1 cellular context compared by ENCODE assay signal in the genomic region with DNA sequence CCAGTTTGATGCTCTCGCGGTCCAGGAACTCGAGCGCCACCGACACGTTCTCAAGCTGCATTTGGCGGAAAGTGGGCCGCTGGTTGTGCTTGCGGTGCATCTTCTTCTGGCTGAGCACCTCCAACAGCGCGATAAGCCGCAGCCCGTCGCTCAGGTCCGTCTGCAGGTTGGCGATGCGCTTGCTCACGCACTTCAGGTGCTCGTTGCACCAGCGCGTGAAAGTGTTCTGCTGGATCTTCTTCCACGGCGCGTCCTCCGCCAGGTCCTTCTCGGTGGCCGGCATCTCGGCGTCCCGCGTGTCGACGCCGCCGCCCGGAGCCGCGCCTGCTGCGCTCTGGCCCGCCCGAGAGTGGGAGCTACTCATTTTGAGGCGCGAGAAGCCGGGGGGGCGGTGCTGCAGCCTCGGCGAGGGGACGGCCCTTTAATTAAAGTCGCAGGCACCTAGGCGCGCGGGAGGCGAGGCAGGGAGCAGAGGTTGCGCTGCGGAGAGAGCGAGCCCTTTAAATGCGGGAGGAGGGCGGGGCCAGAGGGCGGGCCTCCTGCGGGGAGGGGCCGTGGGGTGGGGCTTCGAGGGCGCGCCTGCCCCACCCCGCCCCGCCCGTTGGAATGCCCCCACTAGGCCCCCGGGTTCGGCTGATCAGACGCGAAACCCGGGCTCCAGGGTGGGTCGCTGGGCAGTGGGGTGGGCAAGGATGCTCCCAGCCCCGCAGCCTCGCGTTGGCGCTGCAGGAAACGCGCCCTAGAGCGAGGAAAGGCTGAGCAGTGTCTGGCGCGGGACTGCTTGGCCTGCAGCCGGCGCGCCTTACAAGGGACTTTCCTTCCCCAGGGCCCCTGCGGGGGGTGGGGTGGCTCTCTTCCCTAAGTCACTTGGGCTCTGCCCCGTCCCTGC.
TF ChIP-seq lines count a peak whose summit lies in the region.

No MANE protein-coding gene starts in this region.

TF ChIP-seq in H1, 55 proteins besides CTCF, POLR2A, EP300 and RAD21:
- TF ChIP-seq RBBP5 (IDR thresholded peaks at IDR 0.05; ENCODE audit: borderline replicate concordance, low read depth, low read length) (no peak), HDAC6 (IDR thresholded peaks at IDR 0.05; ENCODE audit: low read depth, low read length) (no peak), EZH2 (IDR thresholded peaks at IDR 0.05; ENCODE audit: low read depth, low read length, severe bottlenecking) (no peak), SIRT6 (IDR thresholded peaks at IDR 0.05; ENCODE audit: low read length) (no peak), SP1 (IDR thresholded peaks at IDR 0.05; ENCODE audit: low read depth, low read length) (peak; percentile 49; the same call in 1 of the 2 replicates), BACH1 (IDR thresholded peaks at IDR 0.05; ENCODE audit: low read length) (0 out of 2 replicates have a peak, but pooled peaks have one; percentile 28), YY1 (IDR thresholded peaks at IDR 0.05; ENCODE audit: low read depth, low read length) (no peak), TAF1 (IDR thresholded peaks at IDR 0.05; ENCODE audit: low read depth, low read length) (peak; percentile 95), MAFK (IDR thresholded peaks at IDR 0.05; ENCODE audit: low read depth, low read length) (no peak), ASH2L (IDR thresholded peaks at IDR 0.05; ENCODE audit: low read length) (no peak), SIN3A (conservative IDR thresholded peaks at IDR 0.05 in 1 of 2, IDR thresholded peaks at IDR 0.05 in 1 of 2; ENCODE audit: low read depth in 1 of 2, low read length in 2 of 2) (0 out of 4 replicates have a peak, but pooled peaks have one; percentile 27 to 51), KDM5A (IDR thresholded peaks at IDR 0.05; ENCODE audit: low read length) (no peak), KDM4A (IDR thresholded peaks at IDR 0.05; ENCODE audit: low read depth, low read length, severe bottlenecking) (no peak), JUN (IDR thresholded peaks at IDR 0.05; ENCODE audit: low read depth, low read length) (no peak), POU5F1 (IDR thresholded peaks at IDR 0.05; ENCODE audit: low read depth, low read length) (no peak), EGR1 (IDR thresholded peaks at IDR 0.05; ENCODE audit: borderline replicate concordance, low read depth, low read length) (0 out of 2 replicates have a peak, but pooled peaks have one; percentile 10), CHD2 (IDR thresholded peaks at IDR 0.05; ENCODE audit: low read length) (no peak), ZNF274 (IDR thresholded peaks at IDR 0.05; ENCODE audit: borderline replicate concordance, extremely low read depth, low read length) (no peak), BCL11A (IDR thresholded peaks at IDR 0.05; ENCODE audit: low read depth in 2 of 2, low read length in 2 of 2) (no peak), CHD1 (IDR thresholded peaks at IDR 0.05; ENCODE audit: low read depth, low read length) (no peak), POLR2AphosphoS5 (IDR thresholded peaks at IDR 0.05; ENCODE audit: low read depth, low read length) (peak; percentile 88), CTBP2 (IDR thresholded peaks at IDR 0.05; ENCODE audit: borderline replicate concordance, insufficient read depth, insufficient read length, low read length) (no peak), GABPA (IDR thresholded peaks at IDR 0.05; ENCODE audit: borderline replicate concordance, insufficient read depth, low read length) (no peak), BRCA1 (IDR thresholded peaks at IDR 0.05; ENCODE audit: low read depth, low read length) (no peak), HDAC2 (IDR thresholded peaks at IDR 0.05; ENCODE audit: borderline replicate concordance in 1 of 2, low read depth in 2 of 2, low read length in 2 of 2) (0 out of 4 replicates have a peak, but pooled peaks of 1 of the 2 experiments have one; percentile 5), JUND (IDR thresholded peaks at IDR 0.05; ENCODE audit: low read length) (no peak), KDM1A (IDR thresholded peaks at IDR 0.05; ENCODE audit: borderline replicate concordance, low read length) (no peak), SAP30 (IDR thresholded peaks at IDR 0.05; ENCODE audit: insufficient read depth, insufficient replicate concordance, low read length) (no peak), NANOG (IDR thresholded peaks at IDR 0.05; ENCODE audit: insufficient read depth, low read depth, low read length, poor library complexity, severe bottlenecking) (no peak), CBX8 (IDR thresholded peaks at IDR 0.05; ENCODE audit: borderline replicate concordance, low read depth, low read length) (no peak), GTF2F1 (IDR thresholded peaks at IDR 0.05; ENCODE audit: borderline replicate concordance, low read depth, low read length) (peak; percentile 57; the same call in 1 of the 2 replicates), SIX5 (IDR thresholded peaks at IDR 0.05; ENCODE audit: low read depth, low read length) (no peak), SUZ12 (IDR thresholded peaks at IDR 0.05; ENCODE audit: low read length) (no peak), CREB1 (IDR thresholded peaks at IDR 0.05) (0 out of 2 replicates have a peak, but pooled peaks have one; percentile 40), SP2 (IDR thresholded peaks at IDR 0.05; ENCODE audit: low read length) (no peak), TEAD4 (IDR thresholded peaks at IDR 0.05; ENCODE audit: low read depth, low read length) (no peak), NRF1 (IDR thresholded peaks at IDR 0.05; ENCODE audit: low read depth, low read length) (no peak), FOSL1 (IDR thresholded peaks at IDR 0.05; ENCODE audit: insufficient read depth, low read depth, low read length) (no peak), CBX5 (IDR thresholded peaks at IDR 0.05; ENCODE audit: low read depth, low read length) (no peak), TCF12 (IDR thresholded peaks at IDR 0.05; ENCODE audit: low read depth, low read length) (no peak), SP4 (IDR thresholded peaks at IDR 0.05; ENCODE audit: low read length) (peak; percentile 51; the same call in 1 of the 2 replicates), CEBPB (IDR thresholded peaks at IDR 0.05; ENCODE audit: low read depth, low read length) (no peak), SRF (IDR thresholded peaks at IDR 0.05; ENCODE audit: low read depth, low read length) (no peak), RNF2 (IDR thresholded peaks at IDR 0.05; ENCODE audit: borderline replicate concordance, low read depth, low read length, missing control alignments, poor library complexity, severe bottlenecking) (no peak), RXRA (IDR thresholded peaks at IDR 0.05; ENCODE audit: insufficient read depth, low read depth, low read length) (no peak), RFX5 (IDR thresholded peaks at IDR 0.05; ENCODE audit: borderline replicate concordance, low read depth, low read length) (no peak), TAF7 (optimal IDR thresholded peaks at IDR 0.05; ENCODE audit: borderline replicate concordance, low read depth, low read length) (no peak), TBP (IDR thresholded peaks at IDR 0.05; ENCODE audit: low read depth, low read length) (peak; percentile 93), PHF8 (conservative IDR thresholded peaks at IDR 0.05; ENCODE audit: low read depth, low read length) (peak; percentile 79)
- TF ChIP-seq, protein P1, sequence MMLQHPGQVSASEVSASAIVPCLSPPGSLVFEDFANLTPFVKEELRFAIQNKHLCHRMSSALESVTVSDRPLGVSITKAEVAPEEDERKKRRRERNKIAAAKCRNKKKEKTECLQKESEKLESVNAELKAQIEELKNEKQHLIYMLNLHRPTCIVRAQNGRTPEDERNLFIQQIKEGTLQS (IDR thresholded peaks at IDR 0.05; ENCODE audit: insufficient read depth, low read depth, low read length), result no peak
- TF ChIP-seq, protein P2, sequence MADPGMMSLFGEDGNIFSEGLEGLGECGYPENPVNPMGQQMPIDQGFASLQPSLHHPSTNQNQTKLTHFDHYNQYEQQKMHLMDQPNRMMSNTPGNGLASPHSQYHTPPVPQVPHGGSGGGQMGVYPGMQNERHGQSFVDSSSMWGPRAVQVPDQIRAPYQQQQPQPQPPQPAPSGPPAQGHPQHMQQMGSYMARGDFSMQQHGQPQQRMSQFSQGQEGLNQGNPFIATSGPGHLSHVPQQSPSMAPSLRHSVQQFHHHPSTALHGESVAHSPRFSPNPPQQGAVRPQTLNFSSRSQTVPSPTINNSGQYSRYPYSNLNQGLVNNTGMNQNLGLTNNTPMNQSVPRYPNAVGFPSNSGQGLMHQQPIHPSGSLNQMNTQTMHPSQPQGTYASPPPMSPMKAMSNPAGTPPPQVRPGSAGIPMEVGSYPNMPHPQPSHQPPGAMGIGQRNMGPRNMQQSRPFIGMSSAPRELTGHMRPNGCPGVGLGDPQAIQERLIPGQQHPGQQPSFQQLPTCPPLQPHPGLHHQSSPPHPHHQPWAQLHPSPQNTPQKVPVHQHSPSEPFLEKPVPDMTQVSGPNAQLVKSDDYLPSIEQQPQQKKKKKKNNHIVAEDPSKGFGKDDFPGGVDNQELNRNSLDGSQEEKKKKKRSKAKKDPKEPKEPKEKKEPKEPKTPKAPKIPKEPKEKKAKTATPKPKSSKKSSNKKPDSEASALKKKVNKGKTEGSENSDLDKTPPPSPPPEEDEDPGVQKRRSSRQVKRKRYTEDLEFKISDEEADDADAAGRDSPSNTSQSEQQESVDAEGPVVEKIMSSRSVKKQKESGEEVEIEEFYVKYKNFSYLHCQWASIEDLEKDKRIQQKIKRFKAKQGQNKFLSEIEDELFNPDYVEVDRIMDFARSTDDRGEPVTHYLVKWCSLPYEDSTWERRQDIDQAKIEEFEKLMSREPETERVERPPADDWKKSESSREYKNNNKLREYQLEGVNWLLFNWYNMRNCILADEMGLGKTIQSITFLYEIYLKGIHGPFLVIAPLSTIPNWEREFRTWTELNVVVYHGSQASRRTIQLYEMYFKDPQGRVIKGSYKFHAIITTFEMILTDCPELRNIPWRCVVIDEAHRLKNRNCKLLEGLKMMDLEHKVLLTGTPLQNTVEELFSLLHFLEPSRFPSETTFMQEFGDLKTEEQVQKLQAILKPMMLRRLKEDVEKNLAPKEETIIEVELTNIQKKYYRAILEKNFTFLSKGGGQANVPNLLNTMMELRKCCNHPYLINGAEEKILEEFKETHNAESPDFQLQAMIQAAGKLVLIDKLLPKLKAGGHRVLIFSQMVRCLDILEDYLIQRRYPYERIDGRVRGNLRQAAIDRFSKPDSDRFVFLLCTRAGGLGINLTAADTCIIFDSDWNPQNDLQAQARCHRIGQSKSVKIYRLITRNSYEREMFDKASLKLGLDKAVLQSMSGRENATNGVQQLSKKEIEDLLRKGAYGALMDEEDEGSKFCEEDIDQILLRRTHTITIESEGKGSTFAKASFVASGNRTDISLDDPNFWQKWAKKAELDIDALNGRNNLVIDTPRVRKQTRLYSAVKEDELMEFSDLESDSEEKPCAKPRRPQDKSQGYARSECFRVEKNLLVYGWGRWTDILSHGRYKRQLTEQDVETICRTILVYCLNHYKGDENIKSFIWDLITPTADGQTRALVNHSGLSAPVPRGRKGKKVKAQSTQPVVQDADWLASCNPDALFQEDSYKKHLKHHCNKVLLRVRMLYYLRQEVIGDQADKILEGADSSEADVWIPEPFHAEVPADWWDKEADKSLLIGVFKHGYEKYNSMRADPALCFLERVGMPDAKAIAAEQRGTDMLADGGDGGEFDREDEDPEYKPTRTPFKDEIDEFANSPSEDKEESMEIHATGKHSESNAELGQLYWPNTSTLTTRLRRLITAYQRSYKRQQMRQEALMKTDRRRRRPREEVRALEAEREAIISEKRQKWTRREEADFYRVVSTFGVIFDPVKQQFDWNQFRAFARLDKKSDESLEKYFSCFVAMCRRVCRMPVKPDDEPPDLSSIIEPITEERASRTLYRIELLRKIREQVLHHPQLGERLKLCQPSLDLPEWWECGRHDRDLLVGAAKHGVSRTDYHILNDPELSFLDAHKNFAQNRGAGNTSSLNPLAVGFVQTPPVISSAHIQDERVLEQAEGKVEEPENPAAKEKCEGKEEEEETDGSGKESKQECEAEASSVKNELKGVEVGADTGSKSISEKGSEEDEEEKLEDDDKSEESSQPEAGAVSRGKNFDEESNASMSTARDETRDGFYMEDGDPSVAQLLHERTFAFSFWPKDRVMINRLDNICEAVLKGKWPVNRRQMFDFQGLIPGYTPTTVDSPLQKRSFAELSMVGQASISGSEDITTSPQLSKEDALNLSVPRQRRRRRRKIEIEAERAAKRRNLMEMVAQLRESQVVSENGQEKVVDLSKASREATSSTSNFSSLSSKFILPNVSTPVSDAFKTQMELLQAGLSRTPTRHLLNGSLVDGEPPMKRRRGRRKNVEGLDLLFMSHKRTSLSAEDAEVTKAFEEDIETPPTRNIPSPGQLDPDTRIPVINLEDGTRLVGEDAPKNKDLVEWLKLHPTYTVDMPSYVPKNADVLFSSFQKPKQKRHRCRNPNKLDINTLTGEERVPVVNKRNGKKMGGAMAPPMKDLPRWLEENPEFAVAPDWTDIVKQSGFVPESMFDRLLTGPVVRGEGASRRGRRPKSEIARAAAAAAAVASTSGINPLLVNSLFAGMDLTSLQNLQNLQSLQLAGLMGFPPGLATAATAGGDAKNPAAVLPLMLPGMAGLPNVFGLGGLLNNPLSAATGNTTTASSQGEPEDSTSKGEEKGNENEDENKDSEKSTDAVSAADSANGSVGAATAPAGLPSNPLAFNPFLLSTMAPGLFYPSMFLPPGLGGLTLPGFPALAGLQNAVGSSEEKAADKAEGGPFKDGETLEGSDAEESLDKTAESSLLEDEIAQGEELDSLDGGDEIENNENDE (IDR thresholded peaks at IDR 0.05; ENCODE audit: insufficient replicate concordance, low read length), result no peak
- TF ChIP-seq, protein P3, sequence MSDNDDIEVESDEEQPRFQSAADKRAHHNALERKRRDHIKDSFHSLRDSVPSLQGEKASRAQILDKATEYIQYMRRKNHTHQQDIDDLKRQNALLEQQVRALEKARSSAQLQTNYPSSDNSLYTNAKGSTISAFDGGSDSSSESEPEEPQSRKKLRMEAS (IDR thresholded peaks at IDR 0.05), result peak; percentile 89
- TF ChIP-seq, protein P4, sequence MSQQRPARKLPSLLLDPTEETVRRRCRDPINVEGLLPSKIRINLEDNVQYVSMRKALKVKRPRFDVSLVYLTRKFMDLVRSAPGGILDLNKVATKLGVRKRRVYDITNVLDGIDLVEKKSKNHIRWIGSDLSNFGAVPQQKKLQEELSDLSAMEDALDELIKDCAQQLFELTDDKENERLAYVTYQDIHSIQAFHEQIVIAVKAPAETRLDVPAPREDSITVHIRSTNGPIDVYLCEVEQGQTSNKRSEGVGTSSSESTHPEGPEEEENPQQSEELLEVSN (IDR thresholded peaks at IDR 0.05), result no peak
- TF ChIP-seq, protein P5, sequence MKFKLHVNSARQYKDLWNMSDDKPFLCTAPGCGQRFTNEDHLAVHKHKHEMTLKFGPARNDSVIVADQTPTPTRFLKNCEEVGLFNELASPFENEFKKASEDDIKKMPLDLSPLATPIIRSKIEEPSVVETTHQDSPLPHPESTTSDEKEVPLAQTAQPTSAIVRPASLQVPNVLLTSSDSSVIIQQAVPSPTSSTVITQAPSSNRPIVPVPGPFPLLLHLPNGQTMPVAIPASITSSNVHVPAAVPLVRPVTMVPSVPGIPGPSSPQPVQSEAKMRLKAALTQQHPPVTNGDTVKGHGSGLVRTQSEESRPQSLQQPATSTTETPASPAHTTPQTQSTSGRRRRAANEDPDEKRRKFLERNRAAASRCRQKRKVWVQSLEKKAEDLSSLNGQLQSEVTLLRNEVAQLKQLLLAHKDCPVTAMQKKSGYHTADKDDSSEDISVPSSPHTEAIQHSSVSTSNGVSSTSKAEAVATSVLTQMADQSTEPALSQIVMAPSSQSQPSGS (IDR thresholded peaks at IDR 0.05; ENCODE audit: low read length), result no peak
- TF ChIP-seq, protein P6, sequence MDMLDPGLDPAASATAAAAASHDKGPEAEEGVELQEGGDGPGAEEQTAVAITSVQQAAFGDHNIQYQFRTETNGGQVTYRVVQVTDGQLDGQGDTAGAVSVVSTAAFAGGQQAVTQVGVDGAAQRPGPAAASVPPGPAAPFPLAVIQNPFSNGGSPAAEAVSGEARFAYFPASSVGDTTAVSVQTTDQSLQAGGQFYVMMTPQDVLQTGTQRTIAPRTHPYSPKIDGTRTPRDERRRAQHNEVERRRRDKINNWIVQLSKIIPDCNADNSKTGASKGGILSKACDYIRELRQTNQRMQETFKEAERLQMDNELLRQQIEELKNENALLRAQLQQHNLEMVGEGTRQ (IDR thresholded peaks at IDR 0.05; ENCODE audit: low read length), result no peak
